In genomic region chrX:11562570-11562969, GRCh38 we compare ENCODE assay signal across 19 cellular contexts.
DNase-seq lines count a peak whose midpoint lies in the region; ATAC-seq, FAIRE-seq and TF ChIP-seq lines count a peak whose summit lies in the region.
"Had no signal": no experiment of that assay in that cellular context is flagged by ENCODE, and none has a peak within 500 bp of the region (broad histone marks: within the 10 kb centered on the region; RNA-seq: fewer than 3 reads in every experiment).

No MANE protein-coding gene starts in this region.

- POLR2A ChIA-PET in endothelial cell of umbilical vein (lab: Charles Lee), result no interaction called here
- POLR2A ChIA-PET in A673 (lab: Charles Lee; ENCODE audit: low non-redundant PET), result no interaction called here

- H3K4me1 ChIP-seq in endothelial cell of umbilical vein (ENCODE audit: control insufficient read depth, extremely low read depth, insufficient read depth, low read length) (no peaks in the 10 kb centered on the region), gastrocnemius medialis (peaks cover 3 to 12% of the 10 kb centered on the region in 2 donors), A673 (ENCODE audit: insufficient read depth, low read length, poor library complexity, severe bottlenecking) (no peaks in the 10 kb centered on the region)
- H3K4me1 ChIP-seq: BLaER1 treated with 17β-estradiol and CSF1 and Interleukin-3, amounts not matched to agents 10 nM and 100 nM had no signal

- peak; percentile 76 for FAIRE-seq in GM19239 (lab: Jason Lieb, UNC)
- FAIRE-seq in endothelial cell of umbilical vein (lab: Jason Lieb, UNC), result peak; percentile 12
- FAIRE-seq: GM12878, HepG2 had no signal

- no peaks in the 10 kb centered on the region for H3K9me1 ChIP-seq in endothelial cell of umbilical vein (replicated peaks; ENCODE audit: control insufficient read depth, extremely low read depth, insufficient read depth, low read length)

- H3K9me3 ChIP-seq in endothelial cell of umbilical vein (replicated peaks; ENCODE audit: control insufficient read depth, insufficient read depth, low read length) (no peaks in the 10 kb centered on the region), gastrocnemius medialis (no peaks in the 10 kb centered on the region), A673 (ENCODE audit: low read depth, low read length, poor library complexity, severe bottlenecking) (no peaks in the 10 kb centered on the region)
- H3K9me3 ChIP-seq: BLaER1 treated with 17β-estradiol and CSF1 and Interleukin-3, amounts not matched to agents 10 nM and 100 nM had no signal

- TF ChIP-seq CTCF in endothelial cell of umbilical vein (IDR thresholded peaks at IDR 0.05; ENCODE audit: extremely low read depth in 1 of 2, insufficient read depth in 1 of 2, low read depth in 1 of 2, low read length in 2 of 2), result no peak
- TF ChIP-seq CTCF in gastrocnemius medialis (IDR thresholded peaks at IDR 0.05 in 4 of 5, conservative IDR thresholded peaks at IDR 0.05 in 1 of 5), result no peak
- no peak for TF ChIP-seq CTCF in A673 (conservative IDR thresholded peaks at IDR 0.05; ENCODE audit: low read depth, low read length)
- no peak for TF ChIP-seq CTCF in GM13977 (IDR thresholded peaks at IDR 0.05; ENCODE audit: extremely low read depth, insufficient read depth, missing control alignments)

- H2AFZ ChIP-seq in endothelial cell of umbilical vein (ENCODE audit: low read depth, low read length), result no peak overlapping the region

- H3K9ac ChIP-seq in endothelial cell of umbilical vein (replicated peaks; ENCODE audit: extremely low read depth, insufficient read depth, low read length), result no peak overlapping the region
- H3K9ac ChIP-seq: BLaER1 treated with 17β-estradiol and CSF1 and Interleukin-3, amounts not matched to agents 10 nM and 100 nM had no signal

- no peak overlapping the region for H3K4me3 ChIP-seq in endothelial cell of umbilical vein (replicated peaks in 1 of 3; ENCODE audit: insufficient read depth in 1 of 3, low read depth in 1 of 3, low read length in 3 of 3)
- no peak overlapping the region for H3K4me3 ChIP-seq in gastrocnemius medialis
- H3K4me3 ChIP-seq in A673 (ENCODE audit: low read depth, low read length, poor library complexity, severe bottlenecking), result no peak overlapping the region
- H3K4me3 ChIP-seq: BLaER1 treated with 17β-estradiol and CSF1 and Interleukin-3, amounts not matched to agents 10 nM and 100 nM; GM12878 had no signal

- H3K27me3 ChIP-seq in endothelial cell of umbilical vein (ENCODE audit: control insufficient read depth in 2 of 2, insufficient read depth in 2 of 2, low read length in 2 of 2), result no peaks in the 10 kb centered on the region
- no peaks in the 10 kb centered on the region for H3K27me3 ChIP-seq in gastrocnemius medialis
- no peaks in the 10 kb centered on the region for H3K27me3 ChIP-seq in A673 (replicated peaks; ENCODE audit: insufficient read depth, low read depth, low read length, poor library complexity)

- dilution Hi-C loops in endothelial cell of umbilical vein (cut with MboI; ENCODE audit: extremely low pct_ligation_motif_present, low sequenced_read_pairs), result no loop called here

- DNase-seq in GM19239 (ENCODE audit: insufficient read length, low spot score) (no peak), NOMO-1 treated with DMSO at 0.1 percent for 48 hours (lab: John Stamatoyannopoulos, UW; ENCODE audit: unreplicated experiment) (peak; percentile 76), endothelial cell of umbilical vein (ENCODE audit: low read depth, low spot score) (no peak), gastrocnemius medialis (peak in 1 of 2 donors; percentile 14), A673 (ENCODE audit: low spot score) (no peak), GM13977 (ENCODE audit: low spot score) (no peak), midbrain (lab: John Stamatoyannopoulos, UW) (no peak)
- DNase-seq: 8988T; Calu3; CD8-positive, alpha-beta T cell; DMS 273 treated with DMSO at 0.1 percent for 48 hours; DMS53; DND-41; EL; GOT3; H7 had no signal

- peak in 1 of 2 donors; percentile 86 for ATAC-seq in gastrocnemius medialis
- ATAC-seq: CD8-positive, alpha-beta T cell; GM12878; HepG2 had no signal

- CTCF ChIA-PET in endothelial cell of umbilical vein (lab: Charles Lee), result no interaction called here
- CTCF ChIA-PET in A673 (lab: Charles Lee), result no interaction called here

- intact Hi-C loops in endothelial cell of umbilical vein (cut with micrococcal nuclease) (no loop called here), gastrocnemius medialis (cut with DNase I; ENCODE audit: low total_unique reads) (no loop called here), A673 (cut with micrococcal nuclease; ENCODE audit: unreplicated experiment) (no loop called here)

- TF ChIP-seq POLR2A in endothelial cell of umbilical vein (IDR thresholded peaks at IDR 0.05; ENCODE audit: low read depth, low read length) (no peak), gastrocnemius medialis (IDR thresholded peaks at IDR 0.05) (no peak)

- H3K79me2 ChIP-seq in endothelial cell of umbilical vein (ENCODE audit: control insufficient read depth, insufficient read depth, low read length), result no peaks in the 10 kb centered on the region

- H3K36me3 ChIP-seq in endothelial cell of umbilical vein (ENCODE audit: control insufficient read depth in 2 of 2, extremely low read depth in 1 of 2, insufficient read depth in 2 of 2, low read length in 2 of 2) (no peaks in the 10 kb centered on the region), gastrocnemius medialis (no peaks in the 10 kb centered on the region), A673 (ENCODE audit: insufficient read depth, low read length, poor library complexity, severe bottlenecking) (no peaks in the 10 kb centered on the region)
- H3K36me3 ChIP-seq: BLaER1 treated with 17β-estradiol and CSF1 and Interleukin-3, amounts not matched to agents 10 nM and 100 nM had no signal

- H3K27ac ChIP-seq in endothelial cell of umbilical vein (ENCODE audit: insufficient read depth, low read depth, low read length) (no peak overlapping the region), gastrocnemius medialis (peak overlapping the region; percentile 15 to 67 (median 54)), A673 (ENCODE audit: low read depth, low read length, poor library complexity, severe bottlenecking) (no peak overlapping the region)
- H3K27ac ChIP-seq: BLaER1 treated with 17β-estradiol and CSF1 and Interleukin-3, amounts not matched to agents 10 nM and 100 nM had no signal

- no peaks in the 10 kb centered on the region for H4K20me1 ChIP-seq in endothelial cell of umbilical vein (replicated peaks; ENCODE audit: control insufficient read depth, extremely low read depth, insufficient read depth, low read length)
- H4K20me1 ChIP-seq: BLaER1 treated with 17β-estradiol and CSF1 and Interleukin-3, amounts not matched to agents 10 nM and 100 nM had no signal

- H3K4me2 ChIP-seq in endothelial cell of umbilical vein (ENCODE audit: insufficient read depth, low read length), result no peak overlapping the region
- H3K4me2 ChIP-seq: BLaER1 treated with 17β-estradiol and CSF1 and Interleukin-3, amounts not matched to agents 10 nM and 100 nM had no signal

- in situ Hi-C loops in gastrocnemius medialis (cut with MboI; ENCODE audit: low sequenced_read_pairs in 4 of 4), result no loop called here
- in situ Hi-C loops in GM13977 (cut with MboI; ENCODE audit: low pct_unique_long_range_greater_than_20kb, low sequenced_read_pairs, unreplicated experiment), result no loop called here

- BruUV-seq in endothelial cell of umbilical vein (replicated peaks; lab: Mats Ljungman, UMichigan) (no TSS peak), A673 (replicated peaks; lab: Mats Ljungman, UMichigan) (no TSS peak)

TF ChIP-seq in endothelial cell of umbilical vein, 7 proteins besides CTCF, POLR2A, EP300 and RAD21:
- no peak for TF ChIP-seq JUN (IDR thresholded peaks at IDR 0.05; ENCODE audit: borderline replicate concordance, insufficient read depth, insufficient read length, low read depth)
- TF ChIP-seq FOS (IDR thresholded peaks at IDR 0.05; ENCODE audit: borderline replicate concordance, insufficient read depth, low read length), result no peak

Comparison
In these comparisons a context has a peak if more than half of its experiments do, and no peak if none do; other contexts are left out.
1. H3K27ac ChIP-seq: peak in gastrocnemius medialis (4 of 4); none in endothelial cell of umbilical vein (single experiment) and A673 (single experiment).